In genomic region chr5:8585230-8586018, GRCh38 we compare ENCODE assay signal across 23 cellular contexts.
DNase-seq lines count a peak whose midpoint lies in the region; ATAC-seq and TF ChIP-seq lines count a peak whose summit lies in the region.
"Had no signal": no experiment of that assay in that cellular context is flagged by ENCODE, and none has a peak within 500 bp of the region (broad histone marks: within the 10 kb centered on the region; RNA-seq: fewer than 3 reads in every experiment).

No MANE protein-coding gene starts in this region.

- H3K9me3 ChIP-seq in SK-N-SH (no peaks in the 10 kb centered on the region), MM.1S (replicated peaks; ENCODE audit: insufficient read depth, low read length) (no peaks in the 10 kb centered on the region)
- H3K9me3 ChIP-seq: Peyer's patch, thoracic aorta had no signal

- H4K20me1 ChIP-seq in SK-N-SH (ENCODE audit: insufficient read depth) (no peaks in the 10 kb centered on the region), MM.1S (ENCODE audit: insufficient read depth, low read length) (no peaks in the 10 kb centered on the region)

- ATAC-seq in HG02759 (IDR thresholded peaks at IDR 0.05; ENCODE audit: unreplicated experiment) = no peak
- ATAC-seq: activated CD4-positive, alpha-beta T cell treated with anti-CD3 and anti-CD28 coated beads for 36 hours; activated CD8-positive, alpha-beta memory T cell treated with anti-CD3 and anti-CD28 coated beads, Interleukin-2, amount 10 ng/mL, durations not matched to agents 7 days and 5 days; K562; left colon; natural killer cell treated with Interleukin-12 subunit alpha and Interleukin-12 subunit beta and Interleukin-15 and Interleukin-18, amount 100 ng/mL, for 72 hours had no signal

- peak in 1 of 2 experiments; percentile 43; a peak in 1 of 4 replicates for TF ChIP-seq EP300 in SK-N-SH (IDR thresholded peaks at IDR 0.05; ENCODE audit: borderline replicate concordance in 1 of 2, low read depth in 1 of 2, low read length in 1 of 2)

- POLR2A ChIA-PET in SK-N-SH (lab: Yijun Ruan, JAX) = no interaction called here

- H3K27me3 ChIP-seq in SK-N-SH (ENCODE audit: insufficient read depth) (no peaks in the 10 kb centered on the region), MM.1S (replicated peaks; ENCODE audit: insufficient read depth, low read length) (no peaks in the 10 kb centered on the region)
- H3K27me3 ChIP-seq: Peyer's patch had no signal

- peak; percentile 21 for DNase-seq in DMS 273 (lab: John Stamatoyannopoulos, UW; ENCODE audit: unreplicated experiment)
- no peak for DNase-seq in DMS 273 treated with DMSO at 0.1 percent for 48 hours (lab: John Stamatoyannopoulos, UW)
- peak; percentile 36 for DNase-seq in SK-N-SH
- no peak for DNase-seq in fibroblast of the aortic adventitia (ENCODE audit: low read depth)
- DNase-seq in renal cortical epithelial cell (ENCODE audit: low read depth) = peak; percentile 3
- DNase-seq in activated naive CD4-positive, alpha-beta T cell treated with Interleukin-2 at 50 U/mL for 16 hours = no peak
- DNase-seq in MM.1S = no peak
- DNase-seq: 8988T; activated CD4-positive, alpha-beta T cell treated with anti-CD3 and anti-CD28 coated beads for 36 hours; activated CD8-positive, alpha-beta memory T cell treated with anti-CD3 and anti-CD28 coated beads, Interleukin-2, amount 10 ng/mL, durations not matched to agents 7 days and 5 days; CD4-positive, CD25-positive, alpha-beta regulatory T cell; central memory CD4-positive, alpha-beta T cell; DMS79 treated with DMSO at 0.1 percent for 48 hours; hippocampal formation; left colon; NCI-H1092; NCI-H2107; NCI-H526 treated with DMSO at 0.1 percent for 48 hours; Peyer's patch had no signal

- 11% methylated on average over 3 of the region's 3 CpGs for WGBS in SK-N-SH (ENCODE audit: low lambda C conversion rate)

- TF ChIP-seq RAD21 in SK-N-SH (IDR thresholded peaks at IDR 0.05; ENCODE audit: low read length) = peak; percentile 54

- H3K4me2 ChIP-seq in SK-N-SH (no peak overlapping the region), MM.1S (ENCODE audit: low read depth, low read length) (no peak overlapping the region)

- H3K4me3 ChIP-seq in SK-N-SH (ENCODE audit: low read depth in 2 of 2, low read length in 1 of 2) = no peak overlapping the region; a peak in 1 of 4 replicates
- H3K4me3 ChIP-seq in fibroblast of the aortic adventitia (ENCODE audit: low read depth, low read length) = no peak overlapping the region
- no peak overlapping the region for H3K4me3 ChIP-seq in MM.1S (ENCODE audit: low read length)
- H3K4me3 ChIP-seq: K562, Peyer's patch, thoracic aorta had no signal

- TF ChIP-seq CTCF in SK-N-SH (IDR thresholded peaks at IDR 0.05) (peak; percentile 37; the same call in 1 of the 2 replicates), fibroblast of the aortic adventitia (IDR thresholded peaks at IDR 0.05; ENCODE audit: insufficient read depth, low read length) (peak; percentile 24), MM.1S (IDR thresholded peaks at IDR 0.05; ENCODE audit: low read length) (no peak)

- H3K9ac ChIP-seq in SK-N-SH (no peak overlapping the region), MM.1S (ENCODE audit: low read length) (no peak overlapping the region)

- H3K79me2 ChIP-seq in SK-N-SH (ENCODE audit: insufficient read depth) (no peaks in the 10 kb centered on the region), MM.1S (ENCODE audit: low read length) (no peaks in the 10 kb centered on the region)

- CTCF ChIA-PET in SK-N-SH (lab: Yijun Ruan, JAX) = interaction anchor here (0.9 to 1.3 kb wide), 6 partner anchors 9 to 21 kb away, joined by 3 to 6 read pairs (median 3); no protein-coding TSS in a partner anchor

- H3K4me1 ChIP-seq in SK-N-SH (ENCODE audit: control insufficient read depth in 1 of 2, insufficient read depth in 2 of 2, low read depth in 1 of 2, low read length in 1 of 2) (no peaks in the 10 kb centered on the region; a peak in 1 of 4 replicates), MM.1S (ENCODE audit: low read length) (no peaks in the 10 kb centered on the region)
- H3K4me1 ChIP-seq: Peyer's patch had no signal

- H3K27ac ChIP-seq in SK-N-SH (ENCODE audit: low read depth in 2 of 2, low read length in 1 of 2) = no peak overlapping the region
- H3K27ac ChIP-seq in MM.1S (ENCODE audit: low read length) = no peak overlapping the region
- H3K27ac ChIP-seq: Peyer's patch, thoracic aorta had no signal

- H3K36me3 ChIP-seq in SK-N-SH (replicated peaks in 1 of 2; ENCODE audit: control insufficient read depth in 1 of 2, insufficient read depth in 2 of 2, low read length in 1 of 2) (no peaks in the 10 kb centered on the region), MM.1S (replicated peaks; ENCODE audit: insufficient read depth, low read length) (no peaks in the 10 kb centered on the region)
- H3K36me3 ChIP-seq: Peyer's patch, thoracic aorta had no signal

- H2AFZ ChIP-seq in SK-N-SH (ENCODE audit: low read depth) (no peak overlapping the region), MM.1S (ENCODE audit: low read length) (no peak overlapping the region)

- no peaks in the 10 kb centered on the region for H3F3A ChIP-seq in SK-N-SH (replicated peaks; ENCODE audit: insufficient read depth)
- H3F3A ChIP-seq in MM.1S (ENCODE audit: insufficient read depth, low read length) = no peaks in the 10 kb centered on the region

- H3K9me2 ChIP-seq in SK-N-SH = no peaks in the 10 kb centered on the region
- H3K9me2 ChIP-seq in MM.1S (replicated peaks; ENCODE audit: insufficient read depth, low read length) = no peaks in the 10 kb centered on the region

TF ChIP-seq in SK-N-SH, 30 proteins besides CTCF, POLR2A, EP300 and RAD21:
- no peak for TF ChIP-seq MEF2A (IDR thresholded peaks at IDR 0.05; ENCODE audit: borderline replicate concordance, low read depth)
- 0 out of 2 replicates have a peak, but pooled peaks have one; percentile 6 for TF ChIP-seq TCF12 (IDR thresholded peaks at IDR 0.05)
- no peak for TF ChIP-seq FOXJ3 (CRISPR knock-in tag; IDR thresholded peaks at IDR 0.05)
- TF ChIP-seq, protein P1, sequence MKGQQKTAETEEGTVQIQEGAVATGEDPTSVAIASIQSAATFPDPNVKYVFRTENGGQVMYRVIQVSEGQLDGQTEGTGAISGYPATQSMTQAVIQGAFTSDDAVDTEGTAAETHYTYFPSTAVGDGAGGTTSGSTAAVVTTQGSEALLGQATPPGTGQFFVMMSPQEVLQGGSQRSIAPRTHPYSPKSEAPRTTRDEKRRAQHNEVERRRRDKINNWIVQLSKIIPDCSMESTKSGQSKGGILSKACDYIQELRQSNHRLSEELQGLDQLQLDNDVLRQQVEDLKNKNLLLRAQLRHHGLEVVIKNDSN (IDR thresholded peaks at IDR 0.05; ENCODE audit: borderline replicate concordance, low read depth) = no peak
- TF ChIP-seq, protein P2, sequence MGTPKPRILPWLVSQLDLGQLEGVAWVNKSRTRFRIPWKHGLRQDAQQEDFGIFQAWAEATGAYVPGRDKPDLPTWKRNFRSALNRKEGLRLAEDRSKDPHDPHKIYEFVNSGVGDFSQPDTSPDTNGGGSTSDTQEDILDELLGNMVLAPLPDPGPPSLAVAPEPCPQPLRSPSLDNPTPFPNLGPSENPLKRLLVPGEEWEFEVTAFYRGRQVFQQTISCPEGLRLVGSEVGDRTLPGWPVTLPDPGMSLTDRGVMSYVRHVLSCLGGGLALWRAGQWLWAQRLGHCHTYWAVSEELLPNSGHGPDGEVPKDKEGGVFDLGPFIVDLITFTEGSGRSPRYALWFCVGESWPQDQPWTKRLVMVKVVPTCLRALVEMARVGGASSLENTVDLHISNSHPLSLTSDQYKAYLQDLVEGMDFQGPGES (IDR thresholded peaks at IDR 0.05; ENCODE audit: low read depth, low read length) = no peak
- TF ChIP-seq JUND (IDR thresholded peaks at IDR 0.05) = no peak
- TF ChIP-seq RCOR1 (IDR thresholded peaks at IDR 0.05; ENCODE audit: low read length) = peak; percentile 3; the same call in 1 of the 2 replicates
- 0 out of 2 replicates have a peak, but pooled peaks have one; percentile 15 for TF ChIP-seq GATA2 (CRISPR knock-in tag; IDR thresholded peaks at IDR 0.05)
- peak; percentile 30; the same call in 1 of the 2 replicates for TF ChIP-seq SMC3 (IDR thresholded peaks at IDR 0.05; ENCODE audit: low read depth, low read length)

Comparison
In these comparisons a context has a peak if more than half of its experiments do, and no peak if none do; other contexts are left out.
1. DNase-seq: peak in DMS 273 (single experiment), SK-N-SH (single experiment) and renal cortical epithelial cell (single experiment); none in DMS 273 treated with DMSO at 0.1 percent for 48 hours (single experiment), fibroblast of the aortic adventitia (single experiment), activated naive CD4-positive, alpha-beta T cell treated with Interleukin-2 at 50 U/mL for 16 hours (single experiment) and MM.1S (single experiment).